8 cellular contexts compared by ENCODE assay signal in genomic region chr17:82217120-82217529, GRCh38. TPM values are rescaled to one million over a fixed set of nuclear protein-coding genes. Genes with fewer than 3 reads are reported as not detected.
DNase-seq lines count a peak whose midpoint lies in the region; ATAC-seq and TF ChIP-seq lines count a peak whose summit lies in the region.

No MANE protein-coding gene starts in this region.

- ATAC-seq in HG03108 (IDR thresholded peaks at IDR 0.05; ENCODE audit: unreplicated experiment) = peak; percentile 2
- peak; percentile 1 to 3 for ATAC-seq in right cardiac atrium
- ATAC-seq in GM18861 (IDR thresholded peaks at IDR 0.05; ENCODE audit: unreplicated experiment) = no peak
- no peak for ATAC-seq in HG02885 (IDR thresholded peaks at IDR 0.05; ENCODE audit: poor library complexity, unreplicated experiment)

- no peaks in the 10 kb centered on the region for H3K4me1 ChIP-seq in right cardiac atrium (ENCODE audit: control insufficient read depth, insufficient read depth, low read length)
- peaks cover 11% of the 10 kb centered on the region for H3K4me1 ChIP-seq in stomach smooth muscle (ENCODE audit: control insufficient read depth, insufficient read depth, low read length)

- H3K4me3 ChIP-seq in right cardiac atrium (ENCODE audit: low read length) (no peak overlapping the region), stomach smooth muscle (ENCODE audit: low read length in 2 of 2) (no peak overlapping the region)

- intact Hi-C loops in activated T-helper 1 cell treated with anti-CD3 and anti-CD28 coated beads, Interleukin-12 subunit alpha, Interleukin-12 subunit beta, Interleukin-2, Interleukin-4 antibody, amounts not matched to agents 30 ng/mL and 10 ng/mL and 1 ng/mL, durations not matched to agents 14 hours and 24 hours and 36 hours (cut with micrococcal nuclease) = no loop called here
- intact Hi-C loops in right cardiac atrium (cut with DNase I) = no loop called here

- H3K9me3 Mint-ChIP-seq in activated T-helper 1 cell treated with anti-CD3 and anti-CD28 coated beads, Interleukin-12 subunit alpha, Interleukin-12 subunit beta, Interleukin-2, Interleukin-4 antibody, amounts not matched to agents 30 ng/mL and 10 ng/mL and 1 ng/mL, durations not matched to agents 14 hours and 24 hours and 36 hours = no peaks in the 10 kb centered on the region
- H3K9me3 Mint-ChIP-seq in type B pancreatic cell = no peaks in the 10 kb centered on the region

- H3K27ac Mint-ChIP-seq in activated T-helper 1 cell treated with anti-CD3 and anti-CD28 coated beads, Interleukin-12 subunit alpha, Interleukin-12 subunit beta, Interleukin-2, Interleukin-4 antibody, amounts not matched to agents 30 ng/mL and 10 ng/mL and 1 ng/mL, durations not matched to agents 14 hours and 24 hours and 36 hours = peak overlapping the region; percentile 84
- H3K27ac Mint-ChIP-seq in type B pancreatic cell = no peak overlapping the region

- no peak overlapping the region for H3K4me3 Mint-ChIP-seq in activated T-helper 1 cell treated with anti-CD3 and anti-CD28 coated beads, Interleukin-12 subunit alpha, Interleukin-12 subunit beta, Interleukin-2, Interleukin-4 antibody, amounts not matched to agents 30 ng/mL and 10 ng/mL and 1 ng/mL, durations not matched to agents 14 hours and 24 hours and 36 hours
- H3K4me3 Mint-ChIP-seq in type B pancreatic cell = no peak overlapping the region

- H3K36me3 Mint-ChIP-seq in activated T-helper 1 cell treated with anti-CD3 and anti-CD28 coated beads, Interleukin-12 subunit alpha, Interleukin-12 subunit beta, Interleukin-2, Interleukin-4 antibody, amounts not matched to agents 30 ng/mL and 10 ng/mL and 1 ng/mL, durations not matched to agents 14 hours and 24 hours and 36 hours (ENCODE audit: low read depth) = no peaks in the 10 kb centered on the region
- H3K36me3 Mint-ChIP-seq in type B pancreatic cell = no peaks in the 10 kb centered on the region

- H3K27me3 ChIP-seq in right cardiac atrium (ENCODE audit: control insufficient read depth, insufficient read depth) (no peaks in the 10 kb centered on the region), stomach smooth muscle (ENCODE audit: control insufficient read depth in 1 of 2, insufficient read depth in 2 of 2, low read length in 2 of 2) (no peaks in the 10 kb centered on the region)

- H3K4me1 Mint-ChIP-seq in activated T-helper 1 cell treated with anti-CD3 and anti-CD28 coated beads, Interleukin-12 subunit alpha, Interleukin-12 subunit beta, Interleukin-2, Interleukin-4 antibody, amounts not matched to agents 30 ng/mL and 10 ng/mL and 1 ng/mL, durations not matched to agents 14 hours and 24 hours and 36 hours (ENCODE audit: low read depth) = peaks cover 23% of the 10 kb centered on the region
- H3K4me1 Mint-ChIP-seq in type B pancreatic cell (ENCODE audit: unreplicated experiment) = no peaks in the 10 kb centered on the region

- TF ChIP-seq CTCF in type B pancreatic cell (conservative IDR thresholded peaks at IDR 0.05) = no peak

- 69% methylated on average over 12 of the region's 12 CpGs for WGBS in right cardiac atrium

- peak overlapping the region; percentile 54 for H3K27ac ChIP-seq in right cardiac atrium (ENCODE audit: low read length)
- H3K27ac ChIP-seq in stomach smooth muscle (ENCODE audit: low read length) = peak overlapping the region; percentile 41

- peaks cover 2% of the 10 kb centered on the region for H3K27me3 Mint-ChIP-seq in activated T-helper 1 cell treated with anti-CD3 and anti-CD28 coated beads, Interleukin-12 subunit alpha, Interleukin-12 subunit beta, Interleukin-2, Interleukin-4 antibody, amounts not matched to agents 30 ng/mL and 10 ng/mL and 1 ng/mL, durations not matched to agents 14 hours and 24 hours and 36 hours (ENCODE audit: insufficient read depth)
- H3K27me3 Mint-ChIP-seq in type B pancreatic cell = peaks cover 4% of the 10 kb centered on the region

- H3K36me3 ChIP-seq in stomach smooth muscle (ENCODE audit: control insufficient read depth in 2 of 2, insufficient read depth in 2 of 2, low read length in 2 of 2) = no peaks in the 10 kb centered on the region

- no peak overlapping the region for H3K9ac ChIP-seq in stomach smooth muscle (ENCODE audit: low read length in 2 of 2)

- no peak for DNase-seq in activated T-helper 1 cell treated with anti-CD3 and anti-CD28 coated beads, Interleukin-12 subunit alpha, Interleukin-12 subunit beta, Interleukin-2, Interleukin-4 antibody, amounts not matched to agents 30 ng/mL and 10 ng/mL and 1 ng/mL, durations not matched to agents 14 hours and 24 hours and 36 hours (ENCODE audit: low spot score)
- DNase-seq in right cardiac atrium (peak in 2 of 3 donors; percentile 56 to 69), type B pancreatic cell (ENCODE audit: extremely low spot score, unreplicated experiment) (no peak), NCI-H1048 (lab: John Stamatoyannopoulos, UW) (no peak)

- H3K9me3 ChIP-seq in right cardiac atrium (ENCODE audit: control insufficient read depth, low read length) (no peaks in the 10 kb centered on the region), stomach smooth muscle (ENCODE audit: control insufficient read depth in 2 of 2, low read length in 2 of 2) (no peaks in the 10 kb centered on the region)

RNA-seq across cellular contexts. Expression of gene CCDC57, which starts 4.5 kb away (rescaled TPM):
- 59.5 and 60.8 TPM in 2 replicates for total RNA-seq in activated T-helper 1 cell treated with anti-CD3 and anti-CD28 coated beads, Interleukin-12 subunit alpha, Interleukin-12 subunit beta, Interleukin-2, Interleukin-4 antibody, amounts not matched to agents 30 ng/mL and 10 ng/mL and 1 ng/mL, durations not matched to agents 14 hours and 24 hours and 36 hours
- total RNA-seq in right cardiac atrium = 10 to 100 TPM; 14.8 to 17.3 (median 16.5) TPM
- polyA plus RNA-seq in right cardiac atrium = 12.1 TPM
- total RNA-seq in type B pancreatic cell (ENCODE audit: low replicate concordance) = 33.5 and 58.7 TPM in 2 replicates

RNA-seq across cellular contexts. Expression of gene SLC16A3, which starts 11.7 kb away (rescaled TPM):
- 111 and 115 TPM in 2 replicates for total RNA-seq in activated T-helper 1 cell treated with anti-CD3 and anti-CD28 coated beads, Interleukin-12 subunit alpha, Interleukin-12 subunit beta, Interleukin-2, Interleukin-4 antibody, amounts not matched to agents 30 ng/mL and 10 ng/mL and 1 ng/mL, durations not matched to agents 14 hours and 24 hours and 36 hours
- 10 to 100 TPM; 13.6 to 23.7 (median 18.0) TPM for total RNA-seq in right cardiac atrium
- 18.8 TPM for polyA plus RNA-seq in right cardiac atrium
- total RNA-seq in type B pancreatic cell (ENCODE audit: low replicate concordance) = 27.8 and 29.8 TPM in 2 replicates

RNA-seq across cellular contexts. Expression of gene CSNK1D, which starts 56.4 kb away (rescaled TPM):
- 154 and 161 TPM in 2 replicates for total RNA-seq in activated T-helper 1 cell treated with anti-CD3 and anti-CD28 coated beads, Interleukin-12 subunit alpha, Interleukin-12 subunit beta, Interleukin-2, Interleukin-4 antibody, amounts not matched to agents 30 ng/mL and 10 ng/mL and 1 ng/mL, durations not matched to agents 14 hours and 24 hours and 36 hours
- total RNA-seq in right cardiac atrium (10 to 100 TPM; 68.8 to 81.7 (median 77.4) TPM), type B pancreatic cell (ENCODE audit: low replicate concordance) (176 and 184 TPM in 2 replicates)
- polyA plus RNA-seq in right cardiac atrium = 61.7 TPM

Comparison
In these comparisons a context has a peak if more than half of its experiments do, and no peak if none do; other contexts are left out.
1. ATAC-seq: peak in HG03108 (single experiment) and right cardiac atrium (2 of 2); none in GM18861 (single experiment) and HG02885 (single experiment).
2. DNase-seq: peak in right cardiac atrium (2 of 3); none in activated T-helper 1 cell treated with anti-CD3 and anti-CD28 coated beads, Interleukin-12 subunit alpha, Interleukin-12 subunit beta, Interleukin-2, Interleukin-4 antibody, amounts not matched to agents 30 ng/mL and 10 ng/mL and 1 ng/mL, durations not matched to agents 14 hours and 24 hours and 36 hours (single experiment), type B pancreatic cell (single experiment) and NCI-H1048 (single experiment).